ENCODE assay signal across 25 cellular contexts in genomic region chr13:108981407-108981806, GRCh38.
"Had no signal": no experiment of that assay in that cellular context is flagged by ENCODE, and none has a peak within 500 bp of the region (broad histone marks: within the 10 kb centered on the region; RNA-seq: fewer than 3 reads in every experiment).

No MANE protein-coding gene starts in this region.

- H3K4me3 ChIP-seq: cardiac muscle cell, Peyer's patch had no signal

- ATAC-seq: activated naive CD4-positive, alpha-beta T cell treated with anti-CD3 and anti-CD28 coated beads, Interleukin-2, amount 50 U/mL, for 72 hours; activated naive CD8-positive, alpha-beta T cell treated with anti-CD3 and anti-CD28 coated beads, Interleukin-2, amount 50 U/mL, for 24 hours; activated T-cell treated with anti-CD3 and anti-CD28 coated beads, Interleukin-2, amount 50 U/mL, for 4 hours had no signal

- H3K9me3 ChIP-seq: Peyer's patch had no signal

- H3K9ac ChIP-seq: KMS-11 had no signal

- H3K36me3 ChIP-seq: cardiac muscle cell, Peyer's patch had no signal

- H3K27me3 ChIP-seq: cardiac muscle cell, Peyer's patch had no signal

- H3K27ac ChIP-seq: cardiac muscle cell, KMS-11, Peyer's patch, RWPE1 had no signal

- DNase-seq: activated B cell treated with CpG ODN at 0.5 μM for 24 hours; activated CD4-positive, alpha-beta memory T cell treated with anti-CD3 and anti-CD28 coated beads for 36 hours; activated CD4-positive, alpha-beta T cell treated with anti-CD3 and anti-CD28 coated beads for 1 hour; activated CD4-positive, alpha-beta T cell treated with anti-CD3 and anti-CD28 coated beads, Interleukin-2, amount 10 ng/mL, durations not matched to agents 7 days and 5 days; activated CD8-positive, alpha-beta memory T cell treated with anti-CD3 and anti-CD28 coated beads for 24 hours; activated effector memory CD4-positive, alpha-beta T cell treated with anti-CD3 and anti-CD28 coated beads, Interleukin-2, amount 50 U/mL, for 16 hours; activated naive CD4-positive, alpha-beta T cell treated with Interleukin-2 at 50 U/mL for 16 hours; activated naive CD8-positive, alpha-beta T cell treated with anti-CD3 and anti-CD28 coated beads, Interleukin-2, amount 50 U/mL, for 24 hours; activated T-cell treated with anti-CD3 and anti-CD28 coated beads, Interleukin-2, amount 50 U/mL, for 4 hours; amygdala; NCI-H1105 treated with DMSO at 0.1 percent for 48 hours; NCI-H1436 treated with DMSO at 0.1 percent for 48 hours; NCI-H187; NCI-H2107; NCI-H2171 treated with DMSO at 0.1 percent for 48 hours; NCI-H345; NCI-H510A; NCI-H526 treated with DMSO at 0.1 percent for 48 hours; NK-92 treated with Interleukin-12 subunit alpha and Interleukin-12 subunit beta, amount 100 ng/mL, for 24 hours; Peyer's patch; Right ventricle myocardium superior had no signal

- H3K4me1 ChIP-seq: Peyer's patch had no signal

- H3K4me2 ChIP-seq: KMS-11 had no signal
